In genomic region chr1:93344886-93345632, GRCh38 we compare ENCODE assay signal across 8 cellular contexts. TPM values are rescaled to one million over a fixed set of nuclear protein-coding genes. Genes with fewer than 3 reads are reported as not detected.
DNase-seq lines count a peak whose midpoint lies in the region; ATAC-seq and TF ChIP-seq lines count a peak whose summit lies in the region.

No MANE protein-coding gene starts in this region.

- H4K20me1 ChIP-seq in HCT116 (ENCODE audit: insufficient read depth), result peaks cover 9% of the 10 kb centered on the region; the same call in 1 of the 2 replicates

- H3K9me3 Mint-ChIP-seq in endothelial cell (ENCODE audit: unreplicated experiment) (no peaks in the 10 kb centered on the region), natural killer cell (no peaks in the 10 kb centered on the region)

- CTCF ChIA-PET in HCT116 (lab: Charles Lee), result interaction anchor here (0.7 to 1.5 kb wide), 3 partner anchors 15 to 469 kb away, joined by 3 to 4 read pairs (median 4); no protein-coding TSS in a partner anchor

- DNase-seq in HCT116 (ENCODE audit: low read depth, low spot score) (no peak), SJCRH30 (no peak), endothelial cell (ENCODE audit: low spot score) (no peak), natural killer cell (no peak), NCI-H82 treated with DMSO at 0.1 percent for 48 hours (lab: John Stamatoyannopoulos, UW; ENCODE audit: unreplicated experiment) (no peak)
- DNase-seq in central memory CD4-positive, alpha-beta T cell, result no peak

- peaks cover 67% of the 10 kb centered on the region for H3K79me2 ChIP-seq in HCT116 (ENCODE audit: insufficient read depth, low read length)

- H3K9me2 ChIP-seq in HCT116 (ENCODE audit: insufficient read depth), result no peaks in the 10 kb centered on the region

- H3K9ac ChIP-seq in ES-I3 (ENCODE audit: low read depth, low read length) (peak overlapping the region; percentile 100), HCT116 (ENCODE audit: low read length) (peak overlapping the region; percentile 94)

- no peaks in the 10 kb centered on the region for H3K36me3 ChIP-seq in ES-I3 (ENCODE audit: insufficient read depth, low read length)
- H3K36me3 ChIP-seq in HCT116 (ENCODE audit: control insufficient read depth in 1 of 2, insufficient read depth in 2 of 2, low read length in 2 of 2), result no peaks in the 10 kb centered on the region; a peak in 1 of 4 replicates
- H3K36me3 ChIP-seq in SJCRH30, result peaks cover 2% of the 10 kb centered on the region; the same call in 1 of the 2 replicates

- peak overlapping the region; percentile 83 for H3K4me2 ChIP-seq in HCT116 (ENCODE audit: low read length)

- peak overlapping the region; percentile 80 to 87 for H3K4me3 ChIP-seq in HCT116 (replicated peaks in 1 of 2; ENCODE audit: low read depth in 1 of 2, low read length in 2 of 2)
- peak overlapping the region; percentile 94 for H3K4me3 ChIP-seq in SJCRH30

- TF ChIP-seq POLR2A in HCT116 (IDR thresholded peaks at IDR 0.05; ENCODE audit: borderline replicate concordance, extremely low read depth, insufficient read depth, insufficient read length), result no peak

- TF ChIP-seq CTCF in HCT116 (IDR thresholded peaks at IDR 0.05 in 2 of 3, conservative IDR thresholded peaks at IDR 0.05 in 1 of 3; ENCODE audit: borderline replicate concordance in 1 of 3, insufficient read depth in 1 of 3, low read depth in 2 of 3, low read length in 2 of 3) (no peak), endothelial cell (IDR thresholded peaks at IDR 0.05; ENCODE audit: unreplicated experiment) (no peak), natural killer cell (IDR thresholded peaks at IDR 0.05) (no peak)

- H3K4me1 Mint-ChIP-seq in endothelial cell (ENCODE audit: unreplicated experiment), result peaks cover 16% of the 10 kb centered on the region
- H3K4me1 Mint-ChIP-seq in natural killer cell, result peaks cover 42 to 43% of the 10 kb centered on the region in 2 donors

- no peaks in the 10 kb centered on the region for H3K9me3 ChIP-seq in ES-I3 (ENCODE audit: control insufficient read depth, insufficient read depth, low read length)
- no peaks in the 10 kb centered on the region for H3K9me3 ChIP-seq in HCT116 (ENCODE audit: control insufficient read depth in 1 of 2, insufficient read depth in 1 of 2, low read depth in 1 of 2, low read length in 2 of 2)
- no peaks in the 10 kb centered on the region for H3K9me3 ChIP-seq in SJCRH30 (replicated peaks)

- peak overlapping the region; percentile 97 for H3K27ac Mint-ChIP-seq in endothelial cell (ENCODE audit: unreplicated experiment)
- peak overlapping the region; percentile 99 to 100 for H3K27ac Mint-ChIP-seq in natural killer cell

- no peak overlapping the region for H2AFZ ChIP-seq in HCT116 (ENCODE audit: low read depth, low read length, poor library complexity, severe bottlenecking)

- peaks cover 6% of the 10 kb centered on the region for H3K36me3 Mint-ChIP-seq in endothelial cell (ENCODE audit: low read depth, unreplicated experiment)
- no peaks in the 10 kb centered on the region for H3K36me3 Mint-ChIP-seq in natural killer cell

- intact Hi-C loops in HCT116 (cut with micrococcal nuclease) (no loop called here), natural killer cell (cut with micrococcal nuclease) (loop anchor here (1.0 kb wide), 1 partner anchor 265 kb away; no protein-coding TSS in a partner anchor)

- TF ChIP-seq RAD21 in HCT116 (IDR thresholded peaks at IDR 0.05; ENCODE audit: low read depth), result no peak

- H3K27ac ChIP-seq in HCT116 (ENCODE audit: low read depth, low read length) (peak overlapping the region; percentile 95), SJCRH30 (peak overlapping the region; percentile 90)

- RAD21 ChIA-PET in HCT116 (lab: Charles Lee; ENCODE audit: low non-redundant PET in 1 of 2, low total read pairs in 2 of 2, uncharacterized antibody in 2 of 2, unreplicated experiment in 2 of 2), result interaction anchor here in 1 of 2 experiments (0.9 kb wide), 1 partner anchor 24 kb away, joined by 4 read pairs; no protein-coding TSS in a partner anchor

- H3K27me3 ChIP-seq in HCT116 (ENCODE audit: insufficient read depth, low read length), result no peaks in the 10 kb centered on the region
- H3K27me3 ChIP-seq in SJCRH30, result no peaks in the 10 kb centered on the region

- H3K4me3 Mint-ChIP-seq in endothelial cell (ENCODE audit: unreplicated experiment), result peak overlapping the region; percentile 98
- peak overlapping the region; percentile 100 for H3K4me3 Mint-ChIP-seq in natural killer cell

- ATAC-seq in HCT116, result peak; percentile 24
- ATAC-seq in natural killer cell, result no peak
- no peak for ATAC-seq in HG03469 (IDR thresholded peaks at IDR 0.05; ENCODE audit: unreplicated experiment)

- TSS peak; percentile 85 for BruUV-seq in HCT116 (replicated peaks; lab: Mats Ljungman, UMichigan)

- POLR2A ChIA-PET in HCT116 (lab: Charles Lee), result interaction anchor here (0.7 to 1.6 kb wide), 6 partner anchors 9 to 69 kb away, joined by 3 to 6 read pairs (median 3); no protein-coding TSS in a partner anchor

- H3K4me1 ChIP-seq in ES-I3 (ENCODE audit: insufficient read depth, low read length), result peaks cover 5% of the 10 kb centered on the region; the same call in 1 of the 2 replicates
- peaks cover 7 to 37% of the 10 kb centered on the region in 2 experiments for H3K4me1 ChIP-seq in HCT116 (ENCODE audit: control insufficient read depth in 1 of 2, insufficient read depth in 2 of 2, low read length in 2 of 2)
- peaks cover 10% of the 10 kb centered on the region for H3K4me1 ChIP-seq in SJCRH30

- H3K27me3 Mint-ChIP-seq in endothelial cell (ENCODE audit: unreplicated experiment) (peaks cover 3% of the 10 kb centered on the region), natural killer cell (ENCODE audit: low read depth in 2 of 2) (no peaks in the 10 kb centered on the region)

TF ChIP-seq in HCT116, 20 proteins besides CTCF, POLR2A, EP300 and RAD21:
- TF ChIP-seq SP1 (IDR thresholded peaks at IDR 0.05; ENCODE audit: low read depth) (no peak), ELF1 (IDR thresholded peaks at IDR 0.05; ENCODE audit: borderline replicate concordance, low read depth) (no peak), EZH2 (IDR thresholded peaks at IDR 0.05) (no peak), CEBPB (IDR thresholded peaks at IDR 0.05; ENCODE audit: low read depth) (no peak), YY1 (IDR thresholded peaks at IDR 0.05; ENCODE audit: extremely low read depth, insufficient replicate concordance, low read depth, low read length) (no peak), ZBTB33 (IDR thresholded peaks at IDR 0.05; ENCODE audit: extremely low read depth, insufficient replicate concordance, low read length) (no peak), EZH2phosphoT487 (IDR thresholded peaks at IDR 0.05; ENCODE audit: borderline replicate concordance) (no peak), EGR1 (IDR thresholded peaks at IDR 0.05; ENCODE audit: low read depth) (no peak), JUND (IDR thresholded peaks at IDR 0.05) (no peak), CBX3 (IDR thresholded peaks at IDR 0.05; ENCODE audit: low read depth) (no peak)
- TF ChIP-seq, protein P1, sequence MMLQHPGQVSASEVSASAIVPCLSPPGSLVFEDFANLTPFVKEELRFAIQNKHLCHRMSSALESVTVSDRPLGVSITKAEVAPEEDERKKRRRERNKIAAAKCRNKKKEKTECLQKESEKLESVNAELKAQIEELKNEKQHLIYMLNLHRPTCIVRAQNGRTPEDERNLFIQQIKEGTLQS (IDR thresholded peaks at IDR 0.05), result no peak
- TF ChIP-seq, protein P2, sequence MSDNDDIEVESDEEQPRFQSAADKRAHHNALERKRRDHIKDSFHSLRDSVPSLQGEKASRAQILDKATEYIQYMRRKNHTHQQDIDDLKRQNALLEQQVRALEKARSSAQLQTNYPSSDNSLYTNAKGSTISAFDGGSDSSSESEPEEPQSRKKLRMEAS (IDR thresholded peaks at IDR 0.05), result no peak

RNA-seq across cellular contexts. Expression of gene DR1, which starts 0.6 kb away (rescaled TPM):
- total RNA-seq in HCT116 (2021; ENCODE audit: unreplicated experiment), result 73.8 TPM
- polyA plus RNA-seq in HCT116 (2012), result 23.5 and 27.4 TPM in 2 replicates
- 58.7 and 61.0 TPM in 2 replicates for total RNA-seq in SJCRH30 (2014; rRNA removed; shearing (Covaris generic))
- 47.4 TPM for total RNA-seq in endothelial cell (ENCODE audit: unreplicated experiment)
- total RNA-seq in natural killer cell, result 10 to 100 TPM; 84.3 to 91.4 (median 85.3) TPM
